ENCODE assay signal across 17 cellular contexts in the genomic region with DNA sequence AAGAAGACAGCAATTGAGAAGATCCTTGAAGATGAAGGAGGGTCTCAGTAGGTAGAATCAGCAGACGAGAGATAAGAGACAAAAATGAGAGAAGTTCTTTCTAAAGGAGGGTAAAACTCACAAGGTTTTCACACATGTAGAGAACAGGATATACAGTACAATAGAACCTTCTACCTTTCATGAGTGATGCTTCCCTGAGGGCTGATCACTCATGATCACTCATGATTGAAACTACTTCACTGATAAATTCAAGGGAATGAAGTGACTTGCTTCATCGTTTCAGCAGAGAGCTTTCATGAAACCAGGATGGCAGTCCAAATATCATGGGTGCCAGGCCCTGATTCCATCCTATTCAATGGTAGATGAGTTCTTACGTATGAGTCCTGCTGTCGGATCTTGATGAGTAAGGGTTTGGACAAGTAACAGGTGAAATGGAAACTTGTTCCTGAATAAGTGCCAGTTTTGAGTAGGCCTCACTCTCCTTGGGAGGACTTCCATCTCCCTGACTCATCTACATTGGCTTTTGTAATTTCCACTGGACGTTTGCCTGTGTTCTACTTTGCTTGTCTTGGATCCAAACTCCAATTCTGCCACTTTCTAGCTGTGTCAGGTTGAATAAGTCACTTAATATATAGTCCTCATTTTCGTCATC. TPM values are rescaled to one million over a fixed set of nuclear protein-coding genes. Genes with fewer than 3 reads are reported as not detected.
DNase-seq lines count a peak whose midpoint lies in the region; ATAC-seq, FAIRE-seq and TF ChIP-seq lines count a peak whose summit lies in the region.
"Had no signal": no experiment of that assay in that cellular context is flagged by ENCODE, and none has a peak within 500 bp of the region (broad histone marks: within the 10 kb centered on the region; RNA-seq: fewer than 3 reads in every experiment).

No MANE protein-coding gene starts in this region.

- peak; percentile 90 for FAIRE-seq in bronchial epithelial cell (lab: Jason Lieb, UNC)
- FAIRE-seq: GM12878 had no signal

- DNase-seq in A172 (ENCODE audit: low spot score) (peak; percentile 56), HT1080 (ENCODE audit: low read depth) (peak; percentile 87), bronchial epithelial cell (ENCODE audit: low read depth) (peak; percentile 98), left lobe of liver (ENCODE audit: low spot score) (peak; percentile 59)
- DNase-seq in stimulated activated naive CD4-positive, alpha-beta T cell treated with Interleukin-2 at 50 U/mL for 16 hours (lab: John Stamatoyannopoulos, UW): no peak
- no peak for DNase-seq in activated CD8-positive, alpha-beta memory T cell treated with anti-CD3 and anti-CD28 coated beads, Interleukin-2, amount 50 U/mL, for 48 hours
- no peak for DNase-seq in activated T-cell treated with anti-CD3 and anti-CD28 coated beads, Interleukin-2, amount 50 U/mL, for 48 hours
- DNase-seq: activated CD4-positive, alpha-beta T cell treated with anti-CD3 and anti-CD28 coated beads, Interleukin-2, amount 50 U/mL, for 1 hour; activated gamma-delta T cell; DMS79; MM.1S; PC-9; T-helper 2 cell had no signal

- peak; percentile 91 for ATAC-seq in left lobe of liver
- ATAC-seq in GM19397 (IDR thresholded peaks at IDR 0.05; ENCODE audit: unreplicated experiment): no peak
- ATAC-seq: GM12878 had no signal

- no peaks in the 10 kb centered on the region for H3K27me3 ChIP-seq in bronchial epithelial cell (ENCODE audit: control insufficient read depth, insufficient read depth, low read length)

- no peak for TF ChIP-seq CTCF in bronchial epithelial cell (IDR thresholded peaks at IDR 0.05; ENCODE audit: insufficient read depth, low read length, severe bottlenecking)

- H3K4me3 ChIP-seq in bronchial epithelial cell (ENCODE audit: low read depth, low read length): no peak overlapping the region
- H3K4me3 ChIP-seq: coronary artery, GM12878, PC-9 had no signal

- H3K36me3 ChIP-seq in bronchial epithelial cell (ENCODE audit: control insufficient read depth, insufficient read depth, low read length): no peaks in the 10 kb centered on the region

RNA-seq across cellular contexts. Expression of gene CLDN16, which starts 9.6 kb away (rescaled TPM):
- 0.02 TPM in 1 of 2 replicates, not detected in the other for total RNA-seq in A172 (2014; rRNA removed; shearing (Covaris generic))
- not detected in 2 replicates for total RNA-seq in HT1080 (2014; rRNA removed; shearing (Covaris generic))
- polyA plus RNA-seq in HT1080 (2015; cell fraction: cytosol; rRNA removed): 0.02 TPM in 1 of 2 replicates, not detected in the other
- polyA plus RNA-seq in HT1080 (2015; cell fraction: nucleus; rRNA removed): not detected in 2 replicates
- 0.26 and 0.51 TPM in 2 replicates for total RNA-seq in bronchial epithelial cell
- total RNA-seq in left lobe of liver: 1.2 TPM
- polyA plus RNA-seq: neural cell had no signal

RNA-seq across cellular contexts. Expression of gene CLDN1, which starts 56.1 kb away (rescaled TPM):
- total RNA-seq in A172 (2014; rRNA removed; shearing (Covaris generic)): 2.8 and 3.6 TPM in 2 replicates
- 0.20 and 0.37 TPM in 2 replicates for total RNA-seq in HT1080 (2014; rRNA removed; shearing (Covaris generic))
- polyA plus RNA-seq in HT1080 (2015; cell fraction: cytosol; rRNA removed): 0.01 and 0.02 TPM in 2 replicates
- polyA plus RNA-seq in HT1080 (2015; cell fraction: nucleus; rRNA removed): 0.06 and 0.18 TPM in 2 replicates
- total RNA-seq in bronchial epithelial cell (26.6 and 73.2 TPM in 2 replicates), left lobe of liver (109 TPM)

Comparison
In these comparisons a context has a peak if more than half of its experiments do, and no peak if none do; other contexts are left out.
1. DNase-seq: peak in A172 (single experiment), HT1080 (single experiment), bronchial epithelial cell (single experiment) and left lobe of liver (single experiment); none in stimulated activated naive CD4-positive, alpha-beta T cell treated with Interleukin-2 at 50 U/mL for 16 hours (single experiment), activated CD8-positive, alpha-beta memory T cell treated with anti-CD3 and anti-CD28 coated beads, Interleukin-2, amount 50 U/mL, for 48 hours (single experiment) and activated T-cell treated with anti-CD3 and anti-CD28 coated beads, Interleukin-2, amount 50 U/mL, for 48 hours (0 of 2).